Comparison of ENCODE assay signal across 8 cellular contexts in genomic region chr10:123995082-123995460, GRCh38.
DNase-seq lines count a peak whose midpoint lies in the region; ATAC-seq, FAIRE-seq and TF ChIP-seq lines count a peak whose summit lies in the region.

No MANE protein-coding gene starts in this region.

- TF ChIP-seq CTCF in A549 (IDR thresholded peaks at IDR 0.05) (no peak), HFF-Myc (IDR thresholded peaks at IDR 0.05; ENCODE audit: low read depth, low read length, missing control alignments) (no peak), choroid plexus epithelial cell (conservative IDR thresholded peaks at IDR 0.05; ENCODE audit: low read depth, low read length) (no peak)

- H3K4me3 ChIP-seq in A549 (peak overlapping the region; percentile 57), HFF-Myc (replicated peaks; ENCODE audit: low read depth, low read length) (peak overlapping the region; percentile 15), choroid plexus epithelial cell (ENCODE audit: low read depth, low read length) (peak overlapping the region; percentile 18), mucosa of stomach (ENCODE audit: low read length) (no peak overlapping the region)

- peak overlapping the region; percentile 68 to 87 for H3K27ac ChIP-seq in A549

- peak; percentile 38 to 50 for DNase-seq in A549 (ENCODE audit: low read depth in 1 of 2, low spot score in 1 of 2)
- DNase-seq in HFF-Myc (ENCODE audit: extremely low read depth, low read depth), result no peak
- no peak for DNase-seq in choroid plexus epithelial cell (ENCODE audit: low read depth)
- DNase-seq in NOMO-1 (lab: John Stamatoyannopoulos, UW; ENCODE audit: unreplicated experiment in 2 of 2), result no peak
- DNase-seq in NCI-H2196 (lab: John Stamatoyannopoulos, UW; ENCODE audit: unreplicated experiment), result no peak
- no peak for DNase-seq in NCI-H345 treated with DMSO at 0.1 percent for 48 hours (lab: John Stamatoyannopoulos, UW; ENCODE audit: unreplicated experiment)
- DNase-seq in SKM-1 treated with dmso at 0.1 percent for 144 hours (lab: John Stamatoyannopoulos, UW; ENCODE audit: unreplicated experiment), result no peak

- no peaks in the 10 kb centered on the region for H3K36me3 ChIP-seq in mucosa of stomach (ENCODE audit: control insufficient read depth, insufficient read depth, low read length)

- H3K4me2 ChIP-seq in A549, result peak overlapping the region; percentile 89

- H3K9ac ChIP-seq in mucosa of stomach (ENCODE audit: low read length), result peak overlapping the region; percentile 26

- H3K9me3 ChIP-seq in A549 (peaks cover 2% of the 10 kb centered on the region; the same call in 1 of the 3 replicates), mucosa of stomach (ENCODE audit: control insufficient read depth, low read length) (no peaks in the 10 kb centered on the region)

- under 1% methylated on average over 11 of the region's 11 CpGs for WGBS in A549 (ENCODE audit: missing lambda C conversion rate)

- no peak for TF ChIP-seq POLR2A in A549 (IDR thresholded peaks at IDR 0.05; ENCODE audit: low read length)

- peaks cover 43% of the 10 kb centered on the region for H3K27me3 ChIP-seq in mucosa of stomach (ENCODE audit: control insufficient read depth, insufficient read depth, low read length)

- CTCF ChIA-PET in A549 (lab: Yijun Ruan, JAX), result interaction anchor here (0.6 to 14.1 kb wide), 100 partner anchors 9 to 752 kb away, joined by 3 to 581 read pairs (median 5); partner anchors contain the start of genes CHST15, LHPP and OAT

- ATAC-seq in A549, result peak; percentile 40 to 63

- H3K4me1 ChIP-seq in A549, result peaks cover 27% of the 10 kb centered on the region
- peaks cover 22% of the 10 kb centered on the region for H3K4me1 ChIP-seq in mucosa of stomach (ENCODE audit: control insufficient read depth, insufficient read depth, low read length)

- no peak for TF ChIP-seq RAD21 in A549 (conservative IDR thresholded peaks at IDR 0.05 in 1 of 2, IDR thresholded peaks at IDR 0.05 in 1 of 2)

- FAIRE-seq in A549 (lab: Jason Lieb, UNC), result no peak

- TF ChIP-seq EP300 in A549 (IDR thresholded peaks at IDR 0.05), result no peak

- POLR2A ChIA-PET in A549 (lab: Yijun Ruan, JAX), result interaction anchor here (0.8 to 2.5 kb wide), 10 partner anchors 69 to 748 kb away, joined by 3 to 21 read pairs (median 3); partner anchors contain the start of genes CHST15 and LHPP

TF ChIP-seq in A549, 52 proteins besides CTCF, POLR2A, EP300 and RAD21:
- TF ChIP-seq KDM5A (IDR thresholded peaks at IDR 0.05) (no peak), ZFP36 (IDR thresholded peaks at IDR 0.05; ENCODE audit: borderline replicate concordance, partially characterized antibody) (peak; percentile 99)

Comparison
In these comparisons a context has a peak if more than half of its experiments do, and no peak if none do; other contexts are left out.
1. DNase-seq: peak in A549 (2 of 2); none in HFF-Myc (single experiment), choroid plexus epithelial cell (single experiment), NOMO-1 (0 of 2), NCI-H2196 (single experiment), NCI-H345 treated with DMSO at 0.1 percent for 48 hours (single experiment) and SKM-1 treated with dmso at 0.1 percent for 144 hours (single experiment).